In genomic region chr17:44219636-44220210, GRCh38 we compare ENCODE assay signal across 8 cellular contexts. TPM values are rescaled to one million over a fixed set of nuclear protein-coding genes. Genes with fewer than 3 reads are reported as not detected.
DNase-seq lines count a peak whose midpoint lies in the region; ATAC-seq and TF ChIP-seq lines count a peak whose summit lies in the region.

Gene UBTF (minus strand): TSS chr17:44219675. CDS start chr17:44218229, 1,446 bp downstream.

- H2AK5ac ChIP-seq in mesendoderm (ENCODE audit: low read length): no peak within 1 kb of the TSS

- H2BK120ac ChIP-seq in mesendoderm (ENCODE audit: low read depth, low read length): peak within 1 kb of the TSS; percentile 83

- in situ Hi-C loops in GM13976 (cut with MboI; ENCODE audit: low sequenced_read_pairs, unreplicated experiment) (loop anchor here (25.0 kb wide), 1 partner anchor 293 kb away; the partner anchor contains the start of gene GPATCH8), endometrial microvascular endothelial cells (cut with HindIII; ENCODE audit: inconsistent ontology term, low pct_unique_long_range_greater_than_20kb, low sequenced_read_pairs) (no loop called here)

- CTCF ChIA-PET in activated CD8-positive, alpha-beta memory T cell treated with anti-CD3 and anti-CD28 coated beads for 36 hours (lab: Charles Lee): interaction anchor here (0.6 to 7.3 kb wide), 5 partner anchors 10 to 152 kb away, joined by 4 to 47 read pairs (median 4); no protein-coding TSS in a partner anchor

- no CpG with 5 or more reads among the region's 68 CpGs for WGBS in mesendoderm (ENCODE audit: extremely low coverage, insufficient coverage, low lambda C conversion rate)

- peak within 1 kb of the TSS; percentile 81 for H2BK5ac ChIP-seq in mesendoderm (ENCODE audit: low read length)

- H3K27me3 ChIP-seq in mesendoderm (ENCODE audit: insufficient read depth, low read length, poor library complexity): no peaks in the 10 kb centered on the region

- H3K36me3 ChIP-seq in mesendoderm (ENCODE audit: control insufficient read depth, insufficient read depth, low read length): peaks cover 13% of the 10 kb centered on the region

- peak within 1 kb of the TSS; percentile 99 for H3K27ac ChIP-seq in mesendoderm (ENCODE audit: low read depth, low read length)

- peak; percentile 10 for ATAC-seq in HG03045 (IDR thresholded peaks at IDR 0.05; ENCODE audit: unreplicated experiment)

- peak within 1 kb of the TSS; percentile 56 for H3K4me2 ChIP-seq in mesendoderm (ENCODE audit: low read length)

- H3K79me1 ChIP-seq in mesendoderm (ENCODE audit: low read length): peaks cover 13% of the 10 kb centered on the region

- H4K5ac ChIP-seq in mesendoderm (ENCODE audit: low read length): no peak within 1 kb of the TSS

- H3K18ac ChIP-seq in mesendoderm (ENCODE audit: low read length): peak within 1 kb of the TSS; percentile 99

- peaks cover 25% of the 10 kb centered on the region for H3K79me2 ChIP-seq in mesendoderm (ENCODE audit: control insufficient read depth, insufficient read depth, low read length)

- H3K23ac ChIP-seq in mesendoderm (ENCODE audit: low read length): peak within 1 kb of the TSS; percentile 90

- H4K8ac ChIP-seq in mesendoderm (ENCODE audit: low read depth, low read length): peak within 1 kb of the TSS; percentile 92

- H3K56ac ChIP-seq in mesendoderm (ENCODE audit: low read length): peak within 1 kb of the TSS; percentile 97

- peak within 1 kb of the TSS; percentile 84 for H3K4me3 ChIP-seq in mesendoderm (ENCODE audit: low read length)

- DNase-seq in GM13976 (ENCODE audit: low spot score) (peak; percentile 72), NCI-H510A (lab: John Stamatoyannopoulos, UW) (peak; percentile 85), mesendoderm (peak; percentile 87), NCI-H187 treated with DMSO at 0.1 percent for 48 hours (lab: John Stamatoyannopoulos, UW) (no peak)
- DNase-seq in stimulated activated CD8-positive, alpha-beta memory T cell treated with anti-CD3 and anti-CD28 coated beads, Interleukin-4, amount 100 ng/mL, for 24 hours (ENCODE audit: low read depth): peak; percentile 52

- no peaks in the 10 kb centered on the region for H3K4me1 ChIP-seq in mesendoderm (ENCODE audit: control insufficient read depth, low read depth, low read length)

- peak; percentile 19 for TF ChIP-seq CTCF in GM13976 (IDR thresholded peaks at IDR 0.05; ENCODE audit: borderline replicate concordance, control extremely low read depth, extremely low read depth, insufficient read depth, missing control alignments)

- POLR2A ChIA-PET in activated CD8-positive, alpha-beta memory T cell treated with anti-CD3 and anti-CD28 coated beads for 36 hours (lab: Charles Lee): interaction anchor here (0.6 to 5.4 kb wide), 10 partner anchors 8 to 205 kb away, joined by 3 to 47 read pairs (median 4); partner anchors contain the start of genes GRN, SLC25A39 and TMUB2

- peak within 1 kb of the TSS; percentile 97 for H3K9ac ChIP-seq in mesendoderm (ENCODE audit: low read length)

- peak within 1 kb of the TSS; percentile 97 for H3K4ac ChIP-seq in mesendoderm (ENCODE audit: low read depth, low read length)

- no peak within 1 kb of the TSS for H2BK15ac ChIP-seq in mesendoderm (replicated peaks; ENCODE audit: low read depth)

RNA-seq across cellular contexts. Expression of gene UBTF, which starts in this region (rescaled TPM):
- 100 to 1,000 TPM; 170 to 175 TPM for total RNA-seq in activated CD8-positive, alpha-beta memory T cell treated with anti-CD3 and anti-CD28 coated beads for 36 hours
- 46.0 TPM for total RNA-seq in endometrial microvascular endothelial cells (ENCODE audit: inconsistent ontology term)
- 78.1 TPM for polyA plus RNA-seq in mesendoderm (2013, experiment 1 of 2)
- polyA plus RNA-seq in mesendoderm (2013, experiment 2 of 2): 78.4 TPM
